In the genomic region with DNA sequence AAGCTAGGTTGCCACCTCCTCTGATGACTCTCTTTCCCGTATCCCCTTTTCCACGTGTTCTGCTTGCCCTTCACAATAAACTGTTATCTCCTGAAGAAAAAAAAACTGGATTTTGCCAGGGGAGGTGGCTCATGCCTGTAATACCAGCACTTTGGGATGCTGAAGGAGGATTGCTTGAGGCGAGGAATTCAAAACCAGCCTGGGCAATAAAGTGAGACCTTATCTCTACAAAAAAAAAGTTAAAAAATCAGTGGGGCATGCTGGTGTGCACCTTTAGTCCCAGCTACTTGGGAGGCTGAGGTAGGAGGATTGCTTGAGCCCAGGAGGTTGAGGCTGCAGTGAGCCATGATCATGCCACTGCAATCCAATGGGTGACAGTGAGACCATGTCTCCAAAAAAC, we compare ENCODE assay signal across 21 cellular contexts.
"Had no signal": no experiment of that assay in that cellular context is flagged by ENCODE, and none has a peak within 500 bp of the region (broad histone marks: within the 10 kb centered on the region; RNA-seq: fewer than 3 reads in every experiment).

No MANE protein-coding gene starts in this region.

- H3K27me3 ChIP-seq: pancreas, testis, tibial nerve had no signal

- H3K4me3 ChIP-seq: lower lobe of right lung, pancreas, smooth muscle cell, testis, tibial nerve had no signal

- ATAC-seq: foreskin keratinocyte; left lobe of liver; natural killer cell treated with Interleukin-12 subunit alpha and Interleukin-12 subunit beta and Interleukin-15 and Interleukin-18, amount 100 ng/mL, for 72 hours; pancreas; right cardiac atrium; stimulated activated effector memory CD8-positive, alpha-beta T cell treated with anti-CD3 and anti-CD28 coated beads, Interleukin-12 subunit alpha, Interleukin-12 subunit beta, amount 100 ng/mL, for 72 hours; stimulated activated naive CD8-positive, alpha-beta T cell treated with anti-CD3 and anti-CD28 coated beads, Interleukin-15, Interleukin-2, amounts not matched to agents 100 U/mL and 50 U/mL, for 24 hours had no signal

- H3K36me3 Mint-ChIP-seq: memory B cell; natural killer cell treated with Interleukin-12 subunit alpha and Interleukin-12 subunit beta and Interleukin-15 and Interleukin-18, amount 100 ng/mL, for 72 hours had no signal

- H3K4me3 Mint-ChIP-seq: dendritic cell treated with granulocyte-macrophage colony-stimulating factor and Interleukin-4, amounts not matched to agents 40 ng/mL and 50 ng/mL, for 4 days; memory B cell; natural killer cell treated with Interleukin-12 subunit alpha and Interleukin-12 subunit beta and Interleukin-15 and Interleukin-18, amount 100 ng/mL, for 72 hours; stimulated activated effector memory CD8-positive, alpha-beta T cell treated with anti-CD3 and anti-CD28 coated beads, Interleukin-12 subunit alpha, Interleukin-12 subunit beta, amount 100 ng/mL, for 72 hours had no signal

- H3K27ac Mint-ChIP-seq: dendritic cell treated with granulocyte-macrophage colony-stimulating factor and Interleukin-4, amounts not matched to agents 40 ng/mL and 50 ng/mL, for 4 days; memory B cell; natural killer cell treated with Interleukin-12 subunit alpha and Interleukin-12 subunit beta and Interleukin-15 and Interleukin-18, amount 100 ng/mL, for 72 hours; progenitor cell of endocrine pancreas; stimulated activated effector memory CD8-positive, alpha-beta T cell treated with anti-CD3 and anti-CD28 coated beads, Interleukin-12 subunit alpha, Interleukin-12 subunit beta, amount 100 ng/mL, for 72 hours had no signal

- H3K27ac ChIP-seq: foreskin keratinocyte, pancreas, testis had no signal

- H3K4me1 ChIP-seq: foreskin keratinocyte had no signal

- H3K36me3 ChIP-seq: lower lobe of right lung, pancreas, tibial nerve had no signal

- DNase-seq: cerebellar nuclear complex; foreskin keratinocyte; hypothalamus; kidney glomerular epithelial cell; lower lobe of right lung; midbrain; occipital lobe; pancreas; right cardiac atrium; stimulated activated CD4-positive, alpha-beta T cell treated with anti-CD3 and anti-CD28 coated beads, Interleukin-4, amount 100 ng/mL, for 1 hour; stimulated activated CD8-positive, alpha-beta memory T cell treated with anti-CD3 and anti-CD28 coated beads, Interleukin-4, amount 100 ng/mL, for 48 hours; stimulated activated naive CD8-positive, alpha-beta T cell treated with anti-CD3 and anti-CD28 coated beads, Interleukin-15, Interleukin-2, amounts not matched to agents 100 U/mL and 50 U/mL, for 24 hours; testis had no signal

- H3K9me3 Mint-ChIP-seq: dendritic cell treated with granulocyte-macrophage colony-stimulating factor and Interleukin-4, amounts not matched to agents 40 ng/mL and 50 ng/mL, for 4 days; memory B cell; natural killer cell treated with Interleukin-12 subunit alpha and Interleukin-12 subunit beta and Interleukin-15 and Interleukin-18, amount 100 ng/mL, for 72 hours; stimulated activated effector memory CD8-positive, alpha-beta T cell treated with anti-CD3 and anti-CD28 coated beads, Interleukin-12 subunit alpha, Interleukin-12 subunit beta, amount 100 ng/mL, for 72 hours had no signal

- H3K9me3 ChIP-seq: lower lobe of right lung, pancreas, testis, tibial nerve had no signal

- H3K27me3 Mint-ChIP-seq: progenitor cell of endocrine pancreas had no signal
